ENCODE assay signal across 8 cellular contexts in genomic region chr14:32202468-32202865, GRCh38. TPM values are rescaled to one million over a fixed set of nuclear protein-coding genes. Genes with fewer than 3 reads are reported as not detected.
DNase-seq lines count a peak whose midpoint lies in the region; ATAC-seq and TF ChIP-seq lines count a peak whose summit lies in the region.

No MANE protein-coding gene starts in this region.

- peak overlapping the region; percentile 99; the same call in 1 of the 2 replicates for H2AFZ ChIP-seq in PC-9

- H3K27me3 ChIP-seq in PC-9 (ENCODE audit: insufficient read depth, low read depth) (no peaks in the 10 kb centered on the region), ectodermal cell (ENCODE audit: control insufficient read depth, insufficient read depth, low read length, poor library complexity, severe bottlenecking) (peaks cover 18% of the 10 kb centered on the region)

- H3K27ac Mint-ChIP-seq in activated CD4-positive, alpha-beta T cell treated with anti-CD3 and anti-CD28 coated beads for 36 hours, result peak overlapping the region; percentile 100
- peak overlapping the region; percentile 93 for H3K27ac Mint-ChIP-seq in natural killer cell treated with Interleukin-12 subunit alpha and Interleukin-12 subunit beta and Interleukin-15 and Interleukin-18, amount 100 ng/mL, for 72 hours

- BruUV-seq in PC-9 (replicated peaks; lab: Mats Ljungman, UMichigan), result no TSS peak

- no peak for TF ChIP-seq CTCF in PC-9 (conservative IDR thresholded peaks at IDR 0.05)

- H3K4me3 ChIP-seq in PC-9 (peak overlapping the region; percentile 88), ectodermal cell (ENCODE audit: insufficient read depth, low read depth, low read length) (peak overlapping the region; percentile 88)

- peaks cover 3% of the 10 kb centered on the region for H3K27me3 Mint-ChIP-seq in activated CD4-positive, alpha-beta T cell treated with anti-CD3 and anti-CD28 coated beads for 36 hours
- H3K27me3 Mint-ChIP-seq in natural killer cell treated with Interleukin-12 subunit alpha and Interleukin-12 subunit beta and Interleukin-15 and Interleukin-18, amount 100 ng/mL, for 72 hours, result peaks cover 17 to 18% of the 10 kb centered on the region in 2 donors

- H3K36me3 ChIP-seq in PC-9 (ENCODE audit: low read depth) (no peaks in the 10 kb centered on the region), ectodermal cell (ENCODE audit: control insufficient read depth, insufficient read depth, low read length) (no peaks in the 10 kb centered on the region)

- H3K36me3 Mint-ChIP-seq in activated CD4-positive, alpha-beta T cell treated with anti-CD3 and anti-CD28 coated beads for 36 hours (ENCODE audit: low read depth), result peaks cover 4% of the 10 kb centered on the region
- H3K36me3 Mint-ChIP-seq in natural killer cell treated with Interleukin-12 subunit alpha and Interleukin-12 subunit beta and Interleukin-15 and Interleukin-18, amount 100 ng/mL, for 72 hours, result no peaks in the 10 kb centered on the region

- H4K20me1 ChIP-seq in PC-9 (ENCODE audit: insufficient read depth), result no peaks in the 10 kb centered on the region

- H3K4me1 ChIP-seq in PC-9 (replicated peaks; ENCODE audit: insufficient read depth) (peaks cover 13% of the 10 kb centered on the region; the same call in 1 of the 2 replicates), ectodermal cell (ENCODE audit: control insufficient read depth, insufficient read depth, low read length) (no peaks in the 10 kb centered on the region)

- no peak for DNase-seq in activated CD4-positive, alpha-beta T cell treated with anti-CD3 and anti-CD28 coated beads for 36 hours
- no peak for DNase-seq in activated CD4-positive, alpha-beta T cell treated with anti-CD3 and anti-CD28 coated beads for 1 hour
- DNase-seq in PC-9 (no peak), KG1 (lab: John Stamatoyannopoulos, UW) (no peak), activated gamma-delta T cell treated with Interleukin-2 at 50 U/mL for 16 hours (no peak)
- no peak for DNase-seq in natural killer cell treated with Interleukin-12 subunit alpha and Interleukin-12 subunit beta and Interleukin-15 and Interleukin-18, amount 100 ng/mL, for 72 hours (ENCODE audit: low spot score)

- intact Hi-C loops in activated CD4-positive, alpha-beta T cell treated with anti-CD3 and anti-CD28 coated beads for 36 hours (cut with DNase I, micrococcal nuclease), result loop anchor here (2.0 to 10.0 kb wide), 8 partner anchors 50 to 1580 kb away; partner anchors contain the start of genes AP4S1 (in 1 of the 2), DTD2 (in 1 of the 2), NUBPL (in 1 of the 2) and SCFD1 (in 1 of the 2)
- intact Hi-C loops in PC-9 (cut with micrococcal nuclease; ENCODE audit: unreplicated experiment), result loop anchor here (2.0 kb wide), 1 partner anchor 130 kb away; no protein-coding TSS in a partner anchor

- peaks cover 14% of the 10 kb centered on the region; the same call in 1 of the 2 replicates for H3F3A ChIP-seq in PC-9 (ENCODE audit: insufficient read depth, low read depth)

- H3K9me3 Mint-ChIP-seq in activated CD4-positive, alpha-beta T cell treated with anti-CD3 and anti-CD28 coated beads for 36 hours (ENCODE audit: low read depth), result no peaks in the 10 kb centered on the region
- no peaks in the 10 kb centered on the region for H3K9me3 Mint-ChIP-seq in natural killer cell treated with Interleukin-12 subunit alpha and Interleukin-12 subunit beta and Interleukin-15 and Interleukin-18, amount 100 ng/mL, for 72 hours

- H3K27ac ChIP-seq in PC-9 (peak overlapping the region; percentile 86), ectodermal cell (ENCODE audit: insufficient read depth, low read depth, low read length, poor library complexity, severe bottlenecking) (peak overlapping the region; percentile 30)

- CTCF ChIA-PET in activated CD4-positive, alpha-beta T cell treated with anti-CD3 and anti-CD28 coated beads for 36 hours (lab: Charles Lee), result interaction anchor here (1.0 to 1.5 kb wide), 3 partner anchors 121 to 126 kb away, joined by 3 to 5 read pairs (median 4); partner anchors contain the start of gene ARHGAP5
- CTCF ChIA-PET in PC-9 (lab: Charles Lee), result no interaction called here

- H3K4me3 Mint-ChIP-seq in activated CD4-positive, alpha-beta T cell treated with anti-CD3 and anti-CD28 coated beads for 36 hours, result peak overlapping the region; percentile 87
- H3K4me3 Mint-ChIP-seq in natural killer cell treated with Interleukin-12 subunit alpha and Interleukin-12 subunit beta and Interleukin-15 and Interleukin-18, amount 100 ng/mL, for 72 hours, result peak overlapping the region; percentile 91

- POLR2A ChIA-PET in activated CD4-positive, alpha-beta T cell treated with anti-CD3 and anti-CD28 coated beads for 36 hours (lab: Charles Lee), result interaction anchor here (0.8 kb wide), 1 partner anchor 126 kb away, joined by 3 read pairs; the partner anchor contains the start of gene ARHGAP5
- POLR2A ChIA-PET in PC-9 (lab: Charles Lee; ENCODE audit: unreplicated experiment), result no interaction called here

- no peaks in the 10 kb centered on the region for H3K9me3 ChIP-seq in PC-9 (ENCODE audit: insufficient read depth, low read depth)
- no peaks in the 10 kb centered on the region for H3K9me3 ChIP-seq in ectodermal cell (ENCODE audit: control insufficient read depth, low read length)

- WGBS in ectodermal cell, 2 experiments, result 14 to 20% methylated on average over 6 of the region's 6 CpGs

- no peaks in the 10 kb centered on the region for H3K9me2 ChIP-seq in PC-9 (ENCODE audit: insufficient read depth)

- H3K4me1 Mint-ChIP-seq in activated CD4-positive, alpha-beta T cell treated with anti-CD3 and anti-CD28 coated beads for 36 hours, result peaks cover 55% of the 10 kb centered on the region
- peaks cover 30% of the 10 kb centered on the region in 2 donors for H3K4me1 Mint-ChIP-seq in natural killer cell treated with Interleukin-12 subunit alpha and Interleukin-12 subunit beta and Interleukin-15 and Interleukin-18, amount 100 ng/mL, for 72 hours (ENCODE audit: low read depth in 2 of 2)

- H3K4me2 ChIP-seq in PC-9, result peak overlapping the region; percentile 87

- H3K79me2 ChIP-seq in PC-9 (ENCODE audit: low read depth), result no peaks in the 10 kb centered on the region

- ATAC-seq in activated CD4-positive, alpha-beta T cell treated with anti-CD3 and anti-CD28 coated beads for 36 hours, result no peak
- ATAC-seq in natural killer cell treated with Interleukin-12 subunit alpha and Interleukin-12 subunit beta and Interleukin-15 and Interleukin-18, amount 100 ng/mL, for 72 hours, result no peak
- ATAC-seq in GM21367 (IDR thresholded peaks at IDR 0.05; ENCODE audit: unreplicated experiment), result no peak

RNA-seq across cellular contexts. Expression of gene RNU6-8, which starts 0.6 kb away (rescaled TPM):
- not detected for total RNA-seq in activated CD4-positive, alpha-beta T cell treated with anti-CD3 and anti-CD28 coated beads for 36 hours
- not detected in 2 replicates for total RNA-seq in PC-9 (2021)
- not detected for polyA plus RNA-seq in ectodermal cell (2013, experiment 1 of 4)
- polyA plus RNA-seq in ectodermal cell (2013, experiment 2 of 4), result not detected
- not detected for polyA plus RNA-seq in ectodermal cell (2013, experiment 3 of 4)
- polyA plus RNA-seq in ectodermal cell (2013, experiment 4 of 4), result under 0.01 TPM
- total RNA-seq in natural killer cell treated with Interleukin-12 subunit alpha and Interleukin-12 subunit beta and Interleukin-15 and Interleukin-18, amount 100 ng/mL, for 72 hours, result not detected

RNA-seq across cellular contexts. Expression of gene RNU6-7, which starts 0.6 kb away (rescaled TPM):
- not detected for total RNA-seq in activated CD4-positive, alpha-beta T cell treated with anti-CD3 and anti-CD28 coated beads for 36 hours
- total RNA-seq in PC-9 (2021), result not detected in 2 replicates
- polyA plus RNA-seq in ectodermal cell (2013, experiment 1 of 4), result not detected
- polyA plus RNA-seq in ectodermal cell (2013, experiment 2 of 4), result not detected
- polyA plus RNA-seq in ectodermal cell (2013, experiment 3 of 4), result not detected
- polyA plus RNA-seq in ectodermal cell (2013, experiment 4 of 4), result under 0.01 TPM
- total RNA-seq in natural killer cell treated with Interleukin-12 subunit alpha and Interleukin-12 subunit beta and Interleukin-15 and Interleukin-18, amount 100 ng/mL, for 72 hours, result not detected
